25 cellular contexts compared by ENCODE assay signal in genomic region chr3:48180530-48181253, GRCh38. TPM values are rescaled to one million over a fixed set of nuclear protein-coding genes. Genes with fewer than 3 reads are reported as not detected.
"Had no signal": no experiment of that assay in that cellular context is flagged by ENCODE, and none has a peak within 500 bp of the region (broad histone marks: within the 10 kb centered on the region; RNA-seq: fewer than 3 reads in every experiment).

No MANE protein-coding gene starts in this region.

- H3K27me3 Mint-ChIP-seq: activated CD4-positive, alpha-beta memory T cell treated with anti-CD3 and anti-CD28 coated beads, Interleukin-2, amount 10 ng/mL, durations not matched to agents 7 days and 5 days; dendritic cell treated with granulocyte-macrophage colony-stimulating factor and Interleukin-4, amounts not matched to agents 40 ng/mL and 50 ng/mL, for 4 days; T-helper 17 cell had no signal

- H3K36me3 Mint-ChIP-seq: natural killer cell had no signal

- H3K4me1 ChIP-seq: right atrium auricular region had no signal

- H3K36me3 ChIP-seq: right atrium auricular region had no signal

- H3K4me3 Mint-ChIP-seq: activated CD4-positive, alpha-beta memory T cell treated with anti-CD3 and anti-CD28 coated beads, Interleukin-2, amount 10 ng/mL, durations not matched to agents 7 days and 5 days; activated naive CD8-positive, alpha-beta T cell treated with anti-CD3 and anti-CD28 coated beads for 36 hours; activated T-cell treated with anti-CD3 and anti-CD28 coated beads, Interleukin-2, amount 50 U/mL, for 72 hours; dendritic cell treated with granulocyte-macrophage colony-stimulating factor and Interleukin-4, amounts not matched to agents 40 ng/mL and 50 ng/mL, for 4 days; natural killer cell; T-helper 17 cell had no signal

- H3K9me3 ChIP-seq: heart right ventricle, right atrium auricular region, transverse colon had no signal

- DNase-seq: activated CD4-positive, alpha-beta memory T cell treated with anti-CD3 and anti-CD28 coated beads, Interleukin-2, amount 10 ng/mL, durations not matched to agents 7 days and 5 days; activated CD4-positive, alpha-beta T cell treated with anti-CD3 and anti-CD28 coated beads for 4 hours; activated gamma-delta T cell; activated naive CD8-positive, alpha-beta T cell treated with anti-CD3 and anti-CD28 coated beads for 36 hours; activated T-cell treated with anti-CD3 and anti-CD28 coated beads, Interleukin-2, amount 50 U/mL, for 72 hours; brain microvascular endothelial cell; effector memory CD4-positive, alpha-beta T cell; heart right ventricle; islet precursor cell; natural killer cell; nucleus accumbens; stimulated activated CD4-positive, alpha-beta T cell treated with anti-CD3 and anti-CD28 coated beads, Interleukin-4, amount 100 ng/mL, for 24 hours; stimulated activated naive CD4-positive, alpha-beta T cell; T-helper 17 cell; transverse colon had no signal

- H3K4me3 ChIP-seq: heart right ventricle, right atrium auricular region, skin epidermis, transverse colon had no signal

- H3K4me1 Mint-ChIP-seq: natural killer cell, T-helper 17 cell had no signal

- ATAC-seq: activated T-cell treated with anti-CD3 and anti-CD28 coated beads, Interleukin-2, amount 50 U/mL, for 72 hours; heart right ventricle; left lobe of liver; natural killer cell; SK-N-SH treated with all-trans-retinoic acid at 6 μM for 48 hours; T-helper 17 cell had no signal

- H3K27ac Mint-ChIP-seq: activated CD4-positive, alpha-beta memory T cell treated with anti-CD3 and anti-CD28 coated beads, Interleukin-2, amount 10 ng/mL, durations not matched to agents 7 days and 5 days; activated naive CD8-positive, alpha-beta T cell treated with anti-CD3 and anti-CD28 coated beads for 36 hours; activated T-cell treated with anti-CD3 and anti-CD28 coated beads, Interleukin-2, amount 50 U/mL, for 72 hours; dendritic cell treated with granulocyte-macrophage colony-stimulating factor and Interleukin-4, amounts not matched to agents 40 ng/mL and 50 ng/mL, for 4 days; natural killer cell; T-helper 17 cell had no signal

- H3K27ac ChIP-seq: brain microvascular endothelial cell, epithelial cell of prostate, heart right ventricle, right atrium auricular region, skin epidermis, transverse colon had no signal

- H3K27me3 ChIP-seq: brain microvascular endothelial cell, heart right ventricle, right atrium auricular region, transverse colon had no signal

- H3K9me3 Mint-ChIP-seq: activated CD4-positive, alpha-beta memory T cell treated with anti-CD3 and anti-CD28 coated beads, Interleukin-2, amount 10 ng/mL, durations not matched to agents 7 days and 5 days; activated naive CD8-positive, alpha-beta T cell treated with anti-CD3 and anti-CD28 coated beads for 36 hours; activated T-cell treated with anti-CD3 and anti-CD28 coated beads, Interleukin-2, amount 50 U/mL, for 72 hours; dendritic cell treated with granulocyte-macrophage colony-stimulating factor and Interleukin-4, amounts not matched to agents 40 ng/mL and 50 ng/mL, for 4 days; natural killer cell had no signal

RNA-seq across cellular contexts. Expression of gene CAMP, which starts 42.6 kb away (rescaled TPM):
- total RNA-seq: activated CD4-positive, alpha-beta memory T cell treated with anti-CD3 and anti-CD28 coated beads, Interleukin-2, amount 10 ng/mL, durations not matched to agents 7 days and 5 days; activated naive CD8-positive, alpha-beta T cell treated with anti-CD3 and anti-CD28 coated beads for 36 hours; activated T-cell treated with anti-CD3 and anti-CD28 coated beads, Interleukin-2, amount 50 U/mL, for 72 hours; cerebellum; frontal cortex; mucosa of gallbladder; natural killer cell; posterior vena cava; T-helper 17 cell; transverse colon had no signal
